12 cellular contexts compared by ENCODE assay signal in genomic region chr6:34602318-34603111, GRCh38. TPM values are rescaled to one million over a fixed set of nuclear protein-coding genes. Genes with fewer than 3 reads are reported as not detected.
DNase-seq lines count a peak whose midpoint lies in the region; ATAC-seq lines count a peak whose summit lies in the region.
"Had no signal": no experiment of that assay in that cellular context is flagged by ENCODE, and none has a peak within 500 bp of the region (broad histone marks: within the 10 kb centered on the region; RNA-seq: fewer than 3 reads in every experiment).

No MANE protein-coding gene starts in this region.

- H3K9me3 Mint-ChIP-seq in activated naive CD8-positive, alpha-beta T cell treated with anti-CD3 and anti-CD28 coated beads, Interleukin-2, amount 50 U/mL, for 24 hours: no peaks in the 10 kb centered on the region
- H3K9me3 Mint-ChIP-seq: neural crest cell had no signal

- H3K36me3 Mint-ChIP-seq in activated naive CD8-positive, alpha-beta T cell treated with anti-CD3 and anti-CD28 coated beads, Interleukin-2, amount 50 U/mL, for 24 hours (ENCODE audit: low read depth): peaks cover 6% of the 10 kb centered on the region

- peak overlapping the region in 4 of 11 experiments; percentile 1 to 40 (median 22); a peak in 3 of 22 replicates for H3K9ac ChIP-seq in BLaER1 treated with 17β-estradiol and CSF1 and Interleukin-3, amounts not matched to agents 10 nM and 100 nM

- peaks cover 50 to 100% (median 78%) of the 10 kb centered on the region in 11 experiments for H4K20me1 ChIP-seq in BLaER1 treated with 17β-estradiol and CSF1 and Interleukin-3, amounts not matched to agents 10 nM and 100 nM

- H3K27ac Mint-ChIP-seq in activated naive CD8-positive, alpha-beta T cell treated with anti-CD3 and anti-CD28 coated beads, Interleukin-2, amount 50 U/mL, for 24 hours: no peak overlapping the region

- peaks cover 15% of the 10 kb centered on the region for H3K4me1 Mint-ChIP-seq in activated naive CD8-positive, alpha-beta T cell treated with anti-CD3 and anti-CD28 coated beads, Interleukin-2, amount 50 U/mL, for 24 hours

- DNase-seq in NCI-H1417 (lab: John Stamatoyannopoulos, UW) (peak; percentile 34 to 86 (median 68)), SJCRH30 (peak; percentile 12 to 22), kidney glomerular epithelial cell (lab: John Stamatoyannopoulos, UW) (peak; percentile 4), NCI-H187 treated with DMSO at 0.1 percent for 48 hours (lab: John Stamatoyannopoulos, UW) (no peak)
- no peak for DNase-seq in activated naive CD8-positive, alpha-beta T cell treated with anti-CD3 and anti-CD28 coated beads, Interleukin-2, amount 50 U/mL, for 24 hours
- DNase-seq: T-helper 2 cell had no signal

- no peak overlapping the region for H3K4me3 Mint-ChIP-seq in activated naive CD8-positive, alpha-beta T cell treated with anti-CD3 and anti-CD28 coated beads, Interleukin-2, amount 50 U/mL, for 24 hours
- H3K4me3 Mint-ChIP-seq: neural crest cell had no signal

- ATAC-seq in activated naive CD8-positive, alpha-beta T cell treated with anti-CD3 and anti-CD28 coated beads, Interleukin-2, amount 50 U/mL, for 24 hours: no peak
- ATAC-seq in HG03342 (IDR thresholded peaks at IDR 0.05; ENCODE audit: unreplicated experiment) (no peak), HG03045 (IDR thresholded peaks at IDR 0.05; ENCODE audit: unreplicated experiment) (no peak)

- H3K27ac ChIP-seq in BLaER1 treated with 17β-estradiol and CSF1 and Interleukin-3, amounts not matched to agents 10 nM and 100 nM: no peak overlapping the region
- H3K27ac ChIP-seq in SJCRH30: no peak overlapping the region
- H3K27ac ChIP-seq: vagina had no signal

- peaks cover 0 to 18% (median 12%) of the 10 kb centered on the region in 10 experiments; a peak in 14 of 20 replicates for H3K4me1 ChIP-seq in BLaER1 treated with 17β-estradiol and CSF1 and Interleukin-3, amounts not matched to agents 10 nM and 100 nM
- H3K4me1 ChIP-seq in SJCRH30: no peaks in the 10 kb centered on the region

- no peaks in the 10 kb centered on the region for H3K27me3 Mint-ChIP-seq in activated naive CD8-positive, alpha-beta T cell treated with anti-CD3 and anti-CD28 coated beads, Interleukin-2, amount 50 U/mL, for 24 hours

- H3K27me3 ChIP-seq in BLaER1 treated with 17β-estradiol and CSF1 and Interleukin-3, amounts not matched to agents 10 nM and 100 nM: no peaks in the 10 kb centered on the region
- H3K27me3 ChIP-seq in SJCRH30: no peaks in the 10 kb centered on the region
- H3K27me3 ChIP-seq: vagina had no signal

- no peak overlapping the region for H3K4me3 ChIP-seq in BLaER1 treated with 17β-estradiol and CSF1 and Interleukin-3, amounts not matched to agents 10 nM and 100 nM
- H3K4me3 ChIP-seq in SJCRH30: no peak overlapping the region
- H3K4me3 ChIP-seq: vagina had no signal

- H3K36me3 ChIP-seq in BLaER1 treated with 17β-estradiol and CSF1 and Interleukin-3, amounts not matched to agents 10 nM and 100 nM: peaks cover 45 to 99% (median 80%) of the 10 kb centered on the region in 11 experiments
- peaks cover 3% of the 10 kb centered on the region for H3K36me3 ChIP-seq in SJCRH30

- H3K4me2 ChIP-seq in BLaER1 treated with 17β-estradiol and CSF1 and Interleukin-3, amounts not matched to agents 10 nM and 100 nM: peak overlapping the region in 8 of 11 experiments; percentile 1 to 60 (median 38); a peak in 13 of 22 replicates

- no peaks in the 10 kb centered on the region for H3K9me3 ChIP-seq in BLaER1 treated with 17β-estradiol and CSF1 and Interleukin-3, amounts not matched to agents 10 nM and 100 nM (replicated peaks in 1 of 11)
- H3K9me3 ChIP-seq in SJCRH30 (replicated peaks): no peaks in the 10 kb centered on the region
- H3K9me3 ChIP-seq: vagina had no signal

RNA-seq across cellular contexts. Expression of gene SPDEF, which starts 46.4 kb away (rescaled TPM):
- not detected in 2 replicates for total RNA-seq in SJCRH30 (2014; rRNA removed; shearing (Covaris generic))
- total RNA-seq: dermis microvascular lymphatic vessel endothelial cell, vagina had no signal

Comparison
In these comparisons a context has a peak if more than half of its experiments do, and no peak if none do; other contexts are left out.
1. DNase-seq: peak in NCI-H1417 (3 of 3), SJCRH30 (2 of 2) and kidney glomerular epithelial cell (single experiment); none in activated naive CD8-positive, alpha-beta T cell treated with anti-CD3 and anti-CD28 coated beads, Interleukin-2, amount 50 U/mL, for 24 hours (single experiment) and NCI-H187 treated with DMSO at 0.1 percent for 48 hours (single experiment).